In the genomic region with DNA sequence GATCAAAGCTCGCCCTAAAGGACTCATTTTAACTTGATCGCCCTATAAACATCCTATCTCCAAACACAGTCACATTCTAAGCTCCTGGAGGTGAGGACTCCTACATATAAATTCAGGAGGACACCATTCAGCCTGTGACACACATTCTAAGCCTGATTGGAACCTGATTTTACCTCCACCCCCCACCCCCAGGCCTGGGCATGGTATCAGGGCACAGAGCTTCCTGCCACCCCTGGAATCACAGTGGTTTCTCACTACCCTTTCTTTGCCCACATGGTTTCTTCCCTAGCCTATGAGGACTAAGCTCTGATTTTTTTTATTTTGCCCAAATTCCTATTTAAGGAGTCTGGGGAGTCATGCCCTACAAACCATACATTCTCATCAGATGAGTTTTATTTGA, we compare ENCODE assay signal across 27 cellular contexts.
DNase-seq lines count a peak whose midpoint lies in the region; ATAC-seq and TF ChIP-seq lines count a peak whose summit lies in the region.
"Had no signal": no experiment of that assay in that cellular context is flagged by ENCODE, and none has a peak within 500 bp of the region (broad histone marks: within the 10 kb centered on the region; RNA-seq: fewer than 3 reads in every experiment).

No MANE protein-coding gene starts in this region.

- no peak overlapping the region for H2AFZ ChIP-seq in H9 (ENCODE audit: low read length)
- H2AFZ ChIP-seq: PC-9 had no signal

- H2BK15ac ChIP-seq in H9 (ENCODE audit: low read depth, low read length) = no peak overlapping the region

- no peaks in the 10 kb centered on the region for H3K79me1 ChIP-seq in H9 (ENCODE audit: insufficient read depth, low read depth, low read length, poor library complexity, severe bottlenecking)

- H3K18ac ChIP-seq in H9 (ENCODE audit: insufficient read length, low read depth, low read length) = no peak overlapping the region

- H3K9me3 Mint-ChIP-seq in H9 (peaks cover 14 to 20% of the 10 kb centered on the region in 2 experiments), neural crest cell (peaks cover 4% of the 10 kb centered on the region)
- H3K9me3 Mint-ChIP-seq in activated T-helper 17 cell treated with anti-CD3 and anti-CD28 coated beads, Interleukin-2, amount 50 U/mL, for 72 hours = peaks cover 5% of the 10 kb centered on the region
- peaks cover 4% of the 10 kb centered on the region for H3K9me3 Mint-ChIP-seq in activated CD4-positive, alpha-beta T cell treated with anti-CD3 and anti-CD28 coated beads for 36 hours (ENCODE audit: low read depth)

- no peak overlapping the region for H3K56ac ChIP-seq in H9 (ENCODE audit: insufficient read length, low read depth, low read length)

- no peaks in the 10 kb centered on the region for H4K20me1 ChIP-seq in H9 (ENCODE audit: control insufficient read depth, insufficient read depth, insufficient read length)

- ATAC-seq in activated T-helper 17 cell treated with anti-CD3 and anti-CD28 coated beads, Interleukin-2, amount 50 U/mL, for 72 hours (replicated peaks) = no peak
- no peak for ATAC-seq in activated CD4-positive, alpha-beta T cell treated with anti-CD3 and anti-CD28 coated beads for 36 hours
- ATAC-seq in HG03139 (IDR thresholded peaks at IDR 0.05; ENCODE audit: unreplicated experiment) (no peak), GM19397 (IDR thresholded peaks at IDR 0.05; ENCODE audit: unreplicated experiment) (no peak)
- ATAC-seq: activated CD4-positive, CD25-positive, alpha-beta regulatory T cell treated with anti-CD3 and anti-CD28 coated beads, Interleukin-2, amount 50 U/mL, for 24 hours; left lung; right cardiac atrium had no signal

- H3K9ac ChIP-seq in H9 (ENCODE audit: extremely low read depth, insufficient read length, low read length) = no peak overlapping the region
- H3K9ac ChIP-seq: KMS-11 had no signal

- H3K27ac Mint-ChIP-seq in H9 = peak overlapping the region in 2 of 3 experiments; percentile 32 to 56; a peak in 3 of 7 replicates
- peak overlapping the region; percentile 16 for H3K27ac Mint-ChIP-seq in activated T-helper 17 cell treated with anti-CD3 and anti-CD28 coated beads, Interleukin-2, amount 50 U/mL, for 72 hours
- peak overlapping the region; percentile 58 for H3K27ac Mint-ChIP-seq in neural crest cell (ENCODE audit: unreplicated experiment)
- H3K27ac Mint-ChIP-seq in activated CD4-positive, alpha-beta T cell treated with anti-CD3 and anti-CD28 coated beads for 36 hours = no peak overlapping the region
- H3K27ac Mint-ChIP-seq: activated CD4-positive, alpha-beta memory T cell treated with anti-CD3 and anti-CD28 coated beads for 36 hours; activated naive CD4-positive, alpha-beta T cell treated with anti-CD3 and anti-CD28 coated beads, Interleukin-2, amount 10 ng/mL, durations not matched to agents 7 days and 5 days; B cell; memory B cell had no signal

- H3K4ac ChIP-seq in H9 (ENCODE audit: low read depth, low read length) = no peak overlapping the region

- CTCF ChIA-PET in activated CD4-positive, alpha-beta T cell treated with anti-CD3 and anti-CD28 coated beads for 36 hours (lab: Charles Lee) = no interaction called here

- H4K5ac ChIP-seq in H9 (ENCODE audit: insufficient read length, low read depth, low read length) = no peak overlapping the region

- H3K79me2 ChIP-seq in H9 (ENCODE audit: insufficient read depth, low read length) = no peaks in the 10 kb centered on the region

- no peak overlapping the region for H4K8ac ChIP-seq in H9 (replicated peaks; ENCODE audit: insufficient read length, low read depth, low read length)

- H3K4me2 ChIP-seq in H9 (ENCODE audit: insufficient read depth, insufficient read length, low read length) = no peak overlapping the region
- H3K4me2 ChIP-seq: KMS-11, PC-9 had no signal

- H2AK5ac ChIP-seq in H9 (ENCODE audit: insufficient read length, low read length) = no peak overlapping the region

- no peak overlapping the region for H3K14ac ChIP-seq in H9 (ENCODE audit: insufficient read depth, low read length)

- H3K4me1 ChIP-seq in H9 (ENCODE audit: insufficient read depth, low read length) = peaks cover 11% of the 10 kb centered on the region; the same call in 1 of the 2 replicates
- H3K4me1 ChIP-seq: left lung had no signal

- no peak overlapping the region for H3K27ac ChIP-seq in H9 (ENCODE audit: insufficient read length, low read depth, low read length)
- H3K27ac ChIP-seq: adrenal gland, KMS-11, left lung, neutrophil, PC-9, tibial artery had no signal

- H2BK20ac ChIP-seq in H9 (ENCODE audit: low read depth, low read length, poor library complexity, severe bottlenecking) = no peak overlapping the region

- H2BK5ac ChIP-seq in H9 (ENCODE audit: insufficient read length, low read length) = no peak overlapping the region

- no peak for TF ChIP-seq CTCF in H9 (conservative IDR thresholded peaks at IDR 0.05)
- no peak for TF ChIP-seq CTCF in neural crest cell (conservative IDR thresholded peaks at IDR 0.05)

- H3T11ph ChIP-seq in H9 (ENCODE audit: low read length) = no peak overlapping the region

- H4K91ac ChIP-seq in H9 (ENCODE audit: insufficient read length, low read depth, low read length) = no peak overlapping the region

- H3K4me1 Mint-ChIP-seq in H9 (peaks cover 55 to 57% of the 10 kb centered on the region in 2 experiments), neural crest cell (peaks cover 41% of the 10 kb centered on the region)
- H3K4me1 Mint-ChIP-seq in activated T-helper 17 cell treated with anti-CD3 and anti-CD28 coated beads, Interleukin-2, amount 50 U/mL, for 72 hours = peaks cover 11% of the 10 kb centered on the region
- H3K4me1 Mint-ChIP-seq in activated CD4-positive, alpha-beta T cell treated with anti-CD3 and anti-CD28 coated beads for 36 hours = peaks cover 14% of the 10 kb centered on the region
- H3K4me1 Mint-ChIP-seq: B cell, memory B cell had no signal

- H3K23ac ChIP-seq in H9 (ENCODE audit: insufficient read length, low read depth, low read length) = no peak overlapping the region

- no peak overlapping the region for H2BK12ac ChIP-seq in H9 (ENCODE audit: insufficient read length, low read depth, low read length)

- H3K4me3 Mint-ChIP-seq in H9 (no peak overlapping the region), neural crest cell (no peak overlapping the region)
- no peak overlapping the region for H3K4me3 Mint-ChIP-seq in activated T-helper 17 cell treated with anti-CD3 and anti-CD28 coated beads, Interleukin-2, amount 50 U/mL, for 72 hours
- H3K4me3 Mint-ChIP-seq in activated CD4-positive, alpha-beta T cell treated with anti-CD3 and anti-CD28 coated beads for 36 hours = no peak overlapping the region
- H3K4me3 Mint-ChIP-seq: activated CD4-positive, alpha-beta memory T cell treated with anti-CD3 and anti-CD28 coated beads for 36 hours; activated naive CD4-positive, alpha-beta T cell treated with anti-CD3 and anti-CD28 coated beads, Interleukin-2, amount 10 ng/mL, durations not matched to agents 7 days and 5 days; B cell; central memory CD8-positive, alpha-beta T cell; memory B cell had no signal

- POLR2A ChIA-PET in activated CD4-positive, alpha-beta T cell treated with anti-CD3 and anti-CD28 coated beads for 36 hours (lab: Charles Lee) = interaction anchor here (0.5 kb wide), 1 partner anchor 165 kb away, joined by 4 read pairs; no protein-coding TSS in a partner anchor

- H3K36me3 Mint-ChIP-seq in H9 (ENCODE audit: insufficient read depth in 1 of 3, low read depth in 3 of 3) (peaks cover 9 to 18% (median 13%) of the 10 kb centered on the region in 3 experiments), neural crest cell (ENCODE audit: low read depth) (peaks cover 2% of the 10 kb centered on the region)
- H3K36me3 Mint-ChIP-seq in activated T-helper 17 cell treated with anti-CD3 and anti-CD28 coated beads, Interleukin-2, amount 50 U/mL, for 72 hours (ENCODE audit: low read depth) = no peaks in the 10 kb centered on the region
- no peaks in the 10 kb centered on the region for H3K36me3 Mint-ChIP-seq in activated CD4-positive, alpha-beta T cell treated with anti-CD3 and anti-CD28 coated beads for 36 hours (ENCODE audit: low read depth)
- H3K36me3 Mint-ChIP-seq: activated naive CD4-positive, alpha-beta T cell treated with anti-CD3 and anti-CD28 coated beads, Interleukin-2, amount 10 ng/mL, durations not matched to agents 7 days and 5 days; memory B cell had no signal

- WGBS in H9 (ENCODE audit: extremely low coverage, insufficient read length, low lambda C conversion rate) = no CpG with 5 or more reads among the region's 2 CpGs

- H2BK120ac ChIP-seq in H9 (ENCODE audit: low read depth, low read length, poor library complexity, severe bottlenecking) = no peak overlapping the region

- no peaks in the 10 kb centered on the region for H3K27me3 ChIP-seq in H9 (ENCODE audit: insufficient read depth, low read length)
- H3K27me3 ChIP-seq: adrenal gland, left lung, neutrophil, tibial artery had no signal

- peak; percentile 42 for DNase-seq in ELF-1 (ENCODE audit: low read depth, low spot score)
- DNase-seq in H9 = no peak
- no peak for DNase-seq in neural crest cell (ENCODE audit: low read depth, low spot score)
- DNase-seq in activated CD4-positive, alpha-beta T cell treated with anti-CD3 and anti-CD28 coated beads for 36 hours = no peak
- DNase-seq: ACHN; activated CD4-positive, alpha-beta memory T cell treated with anti-CD3 and anti-CD28 coated beads for 36 hours; activated CD8-positive, alpha-beta memory T cell treated with anti-CD3 and anti-CD28 coated beads, Interleukin-2, amount 50 U/mL, for 48 hours; activated naive CD4-positive, alpha-beta T cell treated with anti-CD3 and anti-CD28 coated beads, Interleukin-2, amount 10 ng/mL, durations not matched to agents 7 days and 5 days; Caco-2; GDM1; islet precursor cell; left lung; MM.1S; PC-9; right cardiac atrium; stimulated activated CD4-positive, alpha-beta T cell treated with anti-CD3 and anti-CD28 coated beads, Interleukin-2, amount 100 ng/mL, for 24 hours; tibial artery had no signal

- H3K23me2 ChIP-seq in H9 (ENCODE audit: insufficient read length, low read depth, low read length, poor library complexity, severe bottlenecking) = no peaks in the 10 kb centered on the region

- H3K27me3 Mint-ChIP-seq in H9 (ENCODE audit: low read depth) (peaks cover 3% of the 10 kb centered on the region), neural crest cell (ENCODE audit: low read depth) (no peaks in the 10 kb centered on the region)
- no peaks in the 10 kb centered on the region for H3K27me3 Mint-ChIP-seq in activated T-helper 17 cell treated with anti-CD3 and anti-CD28 coated beads, Interleukin-2, amount 50 U/mL, for 72 hours
- H3K27me3 Mint-ChIP-seq in activated CD4-positive, alpha-beta T cell treated with anti-CD3 and anti-CD28 coated beads for 36 hours = peaks cover 4% of the 10 kb centered on the region
- H3K27me3 Mint-ChIP-seq: activated CD4-positive, alpha-beta memory T cell treated with anti-CD3 and anti-CD28 coated beads for 36 hours had no signal

- no peaks in the 10 kb centered on the region for H3K9me3 ChIP-seq in H9 (ENCODE audit: control insufficient read depth, low read depth, low read length)
- H3K9me3 ChIP-seq: adrenal gland, left lung, neutrophil, tibial artery had no signal

- intact Hi-C loops in activated CD4-positive, alpha-beta T cell treated with anti-CD3 and anti-CD28 coated beads for 36 hours (cut with DNase I, micrococcal nuclease) = no loop called here
